Comparison of ENCODE assay signal across 9 cellular contexts in the genomic region with DNA sequence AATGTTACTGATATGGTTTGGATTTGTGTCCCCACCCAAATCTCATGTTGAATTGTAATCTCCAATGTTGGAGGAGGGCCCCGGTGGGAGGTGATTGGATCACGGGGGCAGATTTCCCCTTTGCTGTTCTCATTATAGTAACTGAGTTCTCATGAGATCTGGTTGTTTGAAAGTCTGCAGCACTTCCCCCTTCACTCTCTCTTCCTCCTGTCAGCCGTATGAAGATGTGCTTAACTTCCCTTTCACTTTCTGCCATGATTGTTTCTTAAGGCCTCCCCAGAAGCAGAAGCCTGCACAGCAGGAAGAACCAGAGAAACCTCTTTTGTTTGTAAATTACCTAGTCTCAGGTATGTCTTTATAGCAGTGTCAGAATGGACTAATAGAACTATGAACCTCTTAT. TPM values are rescaled to one million over a fixed set of nuclear protein-coding genes. Genes with fewer than 3 reads are reported as not detected.
DNase-seq lines count a peak whose midpoint lies in the region; ATAC-seq and TF ChIP-seq lines count a peak whose summit lies in the region.
"Had no signal": no experiment of that assay in that cellular context is flagged by ENCODE, and none has a peak within 500 bp of the region (broad histone marks: within the 10 kb centered on the region; RNA-seq: fewer than 3 reads in every experiment).

No MANE protein-coding gene starts in this region.

- CTCF ChIA-PET in RWPE1 (lab: Yijun Ruan, JAX): interaction anchor here (0.6 kb wide), 1 partner anchor 54 kb away, joined by 6 read pairs; no protein-coding TSS in a partner anchor

- no peaks in the 10 kb centered on the region for H3K27me3 ChIP-seq in gastrocnemius medialis

- peaks cover 32 to 68% of the 10 kb centered on the region in 2 donors for H3K4me1 Mint-ChIP-seq in effector memory CD8-positive, alpha-beta T cell (ENCODE audit: low read depth in 2 of 2)

- no peak overlapping the region for H3K27ac ChIP-seq in RWPE1
- no peak overlapping the region for H3K27ac ChIP-seq in gastrocnemius medialis

- H3K4me1 ChIP-seq in gastrocnemius medialis: peaks cover 0 to 8% of the 10 kb centered on the region in 2 donors

- intact Hi-C loops in gastrocnemius medialis (cut with DNase I; ENCODE audit: low total_unique reads): no loop called here

- peak; percentile 66 for DNase-seq in GM12864 (ENCODE audit: low read depth)
- DNase-seq in Kasumi-1 (lab: John Stamatoyannopoulos, UW): peak; percentile 84
- peak in 1 of 3 experiments; percentile 11 for DNase-seq in effector memory CD8-positive, alpha-beta T cell
- no peak for DNase-seq in SHP77 treated with DMSO at 0.1 percent for 48 hours (lab: John Stamatoyannopoulos, UW)
- DNase-seq in RWPE1 (ENCODE audit: low spot score): no peak
- no peak for DNase-seq in gastrocnemius medialis
- no peak for DNase-seq in NCI-H146 treated with DMSO at 0.1 percent for 48 hours (lab: John Stamatoyannopoulos, UW; ENCODE audit: unreplicated experiment)

- peak; percentile 66 for ATAC-seq in GM21360 (IDR thresholded peaks at IDR 0.05; ENCODE audit: unreplicated experiment)
- peak; percentile 81 for ATAC-seq in effector memory CD8-positive, alpha-beta T cell (replicated peaks)
- ATAC-seq in gastrocnemius medialis: no peak

- TF ChIP-seq POLR2A in gastrocnemius medialis (IDR thresholded peaks at IDR 0.05): no peak

- no peak for TF ChIP-seq CTCF in GM12864 (IDR thresholded peaks at IDR 0.05; ENCODE audit: low read depth, low read length, missing control alignments)
- no peak for TF ChIP-seq CTCF in RWPE1 (conservative IDR thresholded peaks at IDR 0.05; ENCODE audit: low read depth)
- no peak for TF ChIP-seq CTCF in gastrocnemius medialis (IDR thresholded peaks at IDR 0.05 in 4 of 5, conservative IDR thresholded peaks at IDR 0.05 in 1 of 5)

- H3K27me3 Mint-ChIP-seq in effector memory CD8-positive, alpha-beta T cell: no peaks in the 10 kb centered on the region

- in situ Hi-C loops in gastrocnemius medialis (cut with MboI; ENCODE audit: low sequenced_read_pairs in 4 of 4): no loop called here

- no peaks in the 10 kb centered on the region for H3K9me3 ChIP-seq in gastrocnemius medialis

- H3K4me3 ChIP-seq in GM12864 (ENCODE audit: low read depth, low read length): no peak overlapping the region
- H3K4me3 ChIP-seq in gastrocnemius medialis: no peak overlapping the region
- H3K4me3 ChIP-seq: skin epidermis had no signal

- peak overlapping the region in 1 of 2 donors; percentile 47 for H3K4me3 Mint-ChIP-seq in effector memory CD8-positive, alpha-beta T cell

- no peaks in the 10 kb centered on the region for H3K36me3 ChIP-seq in gastrocnemius medialis

- POLR2A ChIA-PET in RWPE1 (lab: Yijun Ruan, JAX; ENCODE audit: low non-redundant PET): no interaction called here

- peaks cover 0 to 6% of the 10 kb centered on the region in 2 donors for H3K9me3 Mint-ChIP-seq in effector memory CD8-positive, alpha-beta T cell

- peaks cover 11% of the 10 kb centered on the region for H3K36me3 Mint-ChIP-seq in effector memory CD8-positive, alpha-beta T cell (ENCODE audit: insufficient read depth)

- H3K27ac Mint-ChIP-seq in effector memory CD8-positive, alpha-beta T cell: peak overlapping the region; percentile 64 to 74

RNA-seq across cellular contexts. Expression of a gene that starts 28.4 kb away (rescaled TPM):
- total RNA-seq in gastrocnemius medialis: 10 to 100 TPM; 17.1 to 33.0 (median 25.3) TPM

Comparison
In these comparisons a context has a peak if more than half of its experiments do, and no peak if none do; other contexts are left out.
1. DNase-seq: peak in GM12864 (single experiment) and Kasumi-1 (2 of 2); none in SHP77 treated with DMSO at 0.1 percent for 48 hours (single experiment), RWPE1 (single experiment), gastrocnemius medialis (0 of 2) and NCI-H146 treated with DMSO at 0.1 percent for 48 hours (single experiment).
2. ATAC-seq: peak in GM21360 (single experiment) and effector memory CD8-positive, alpha-beta T cell (single experiment); none in gastrocnemius medialis (0 of 2).